In genomic region chr17:30291571-30292489, GRCh38 we compare ENCODE assay signal across 1 cellular context.
TF ChIP-seq lines count a peak whose summit lies in the region.

TSS of gene BLMH (minus strand) at chr17:30291944. CDS start at chr17:30291819, 125 bp downstream.

TF ChIP-seq in GM12878, 131 proteins besides CTCF, POLR2A, EP300 and RAD21 (continued from another document):
- TF ChIP-seq ZBTB11 (CRISPR knock-in tag; IDR thresholded peaks at IDR 0.05), result no peak
- TF ChIP-seq ATF7 (IDR thresholded peaks at IDR 0.05; ENCODE audit: low read depth), result no peak
- TF ChIP-seq WRNIP1 (IDR thresholded peaks at IDR 0.05; ENCODE audit: borderline replicate concordance, low read depth, low read length), result no peak
- TF ChIP-seq ELK1 (IDR thresholded peaks at IDR 0.05; ENCODE audit: low read depth, low read length), result no peak
TF ChIP-seq in GM12878: peak in this region for 30.
